Comparison of ENCODE assay signal across 1 cellular context in the genomic region with DNA sequence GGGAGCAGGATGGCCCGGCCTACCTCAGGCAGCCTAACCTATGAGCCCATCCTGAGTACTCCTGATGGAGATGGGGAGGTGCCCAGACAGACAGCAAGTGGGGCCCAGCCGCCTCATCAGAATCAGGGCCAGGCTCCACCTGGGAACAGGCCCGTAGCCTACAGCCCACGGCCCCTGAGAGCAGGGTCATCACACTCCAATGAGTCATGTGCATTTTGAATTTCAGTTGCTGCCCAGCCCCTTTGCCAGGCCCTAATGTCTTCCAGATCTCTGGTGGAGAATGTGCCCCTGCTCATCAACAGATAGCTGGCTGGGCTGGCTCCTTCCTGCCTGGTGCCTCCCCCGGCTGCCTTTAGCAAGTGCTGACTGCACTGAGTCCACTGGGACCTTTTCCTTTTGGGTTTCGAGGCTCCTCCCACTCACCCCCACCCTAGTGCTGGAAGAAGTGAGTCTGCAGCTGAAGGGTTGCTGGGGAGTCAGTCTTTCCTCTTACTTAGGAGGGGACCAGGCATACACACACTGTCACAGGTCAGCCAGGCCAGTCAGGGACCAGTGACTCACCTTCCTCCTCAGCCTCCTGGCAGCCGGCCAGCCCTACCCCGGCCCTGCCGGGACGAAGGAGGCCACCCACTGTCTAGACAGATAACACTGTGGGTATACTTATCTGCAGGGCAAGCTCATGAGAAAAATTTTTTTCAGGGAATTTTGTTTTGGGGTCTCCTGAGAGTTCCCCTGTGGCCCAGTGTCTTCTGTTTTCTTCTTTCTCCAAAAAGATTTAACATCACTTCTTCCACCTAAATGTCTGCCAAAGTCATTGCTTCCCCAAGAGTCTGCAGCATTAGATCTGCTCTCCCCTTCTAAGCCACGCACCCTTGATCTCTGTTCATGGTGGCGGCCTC.
A peak's percentile ranks its signal among the peaks of the same experiment; 100 is the strongest.
TF ChIP-seq lines count a peak whose summit lies in the region.

No MANE protein-coding gene starts in this region.

TF ChIP-seq in K562, 482 proteins besides CTCF, POLR2A, EP300 and RAD21 (continued from another document and continues in another):
- TF ChIP-seq, protein P1, sequence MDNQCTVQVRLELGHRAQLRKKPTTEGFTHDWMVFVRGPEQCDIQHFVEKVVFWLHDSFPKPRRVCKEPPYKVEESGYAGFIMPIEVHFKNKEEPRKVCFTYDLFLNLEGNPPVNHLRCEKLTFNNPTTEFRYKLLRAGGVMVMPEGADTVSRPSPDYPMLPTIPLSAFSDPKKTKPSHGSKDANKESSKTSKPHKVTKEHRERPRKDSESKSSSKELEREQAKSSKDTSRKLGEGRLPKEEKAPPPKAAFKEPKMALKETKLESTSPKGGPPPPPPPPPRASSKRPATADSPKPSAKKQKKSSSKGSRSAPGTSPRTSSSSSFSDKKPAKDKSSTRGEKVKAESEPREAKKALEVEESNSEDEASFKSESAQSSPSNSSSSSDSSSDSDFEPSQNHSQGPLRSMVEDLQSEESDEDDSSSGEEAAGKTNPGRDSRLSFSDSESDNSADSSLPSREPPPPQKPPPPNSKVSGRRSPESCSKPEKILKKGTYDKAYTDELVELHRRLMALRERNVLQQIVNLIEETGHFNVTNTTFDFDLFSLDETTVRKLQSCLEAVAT (IDR thresholded peaks at IDR 0.05), result 0 out of 4 replicates have a peak, but pooled peaks have one; percentile 12 to 33
- TF ChIP-seq ZNF778 (CRISPR knock-in tag; IDR thresholded peaks at IDR 0.05) (no peak), ZNF347 (CRISPR knock-in tag; IDR thresholded peaks at IDR 0.05; ENCODE audit: low read depth) (no peak), FOXM1 (IDR thresholded peaks at IDR 0.05; ENCODE audit: low read depth) (peak; percentile 71), FOXM1 (CRISPR knock-in tag; IDR thresholded peaks at IDR 0.05; ENCODE audit: low read depth) (no peak), ZC3H8 (IDR thresholded peaks at IDR 0.05) (no peak), MEIS2 (IDR thresholded peaks at IDR 0.05; ENCODE audit: partially characterized antibody) (peak; percentile 67), POLR2AphosphoS2 (IDR thresholded peaks at IDR 0.05; ENCODE audit: low read length) (peak; percentile 54; the same call in 1 of the 2 replicates), POLR3G (IDR thresholded peaks at IDR 0.05; ENCODE audit: extremely low read depth, insufficient read length, insufficient replicate concordance) (no peak), NFE2L1 (tag; IDR thresholded peaks at IDR 0.05; ENCODE audit: borderline replicate concordance, low read depth) (no peak), RBBP5 (IDR thresholded peaks at IDR 0.05; ENCODE audit: borderline replicate concordance, insufficient read depth, low read length, poor library complexity, severe bottlenecking) (peak; percentile 43), ZEB2 (IDR thresholded peaks at IDR 0.05) (peak; percentile 88), FIP1L1 (IDR thresholded peaks at IDR 0.05; ENCODE audit: low read depth, low read length, poor library complexity, severe bottlenecking) (no peak), RCOR1 (IDR thresholded peaks at IDR 0.05; ENCODE audit: borderline replicate concordance in 1 of 2, low read depth in 2 of 2, low read length in 2 of 2) (peak; percentile 55 to 93; a peak in 2 of 4 replicates), SMAD3 (CRISPR knock-in tag; conservative IDR thresholded peaks at IDR 0.05) (0 out of 2 replicates have a peak, but pooled peaks have one; percentile 31), ZNF79 (CRISPR knock-in tag; IDR thresholded peaks at IDR 0.05; ENCODE audit: low read depth) (0 out of 2 replicates have a peak, but pooled peaks have one; percentile 51), HDAC2 (IDR thresholded peaks at IDR 0.05) (peak; percentile 90), CCNT2 (IDR thresholded peaks at IDR 0.05; ENCODE audit: borderline replicate concordance, extremely low read depth, insufficient read length, low read depth, low read length) (peak; percentile 99), HDGF (IDR thresholded peaks at IDR 0.05) (peak; percentile 81), ZNF316 (IDR thresholded peaks at IDR 0.05) (0 out of 2 replicates have a peak, but pooled peaks have one; percentile 17), ETV6 (IDR thresholded peaks at IDR 0.05; ENCODE audit: borderline replicate concordance in 1 of 2, low read depth in 2 of 2, low read length in 1 of 2) (peak in 1 of 2 experiments; percentile 26; a peak in 2 of 4 replicates), ETV6 (CRISPR knock-in tag; IDR thresholded peaks at IDR 0.05; ENCODE audit: borderline replicate concordance) (no peak), SMAD4 (CRISPR knock-in tag; conservative IDR thresholded peaks at IDR 0.05) (peak; percentile 100), ELF1 (tag; IDR thresholded peaks at IDR 0.05) (no peak), NCOR1 (IDR thresholded peaks at IDR 0.05) (peak; percentile 99), ZNF584 (CRISPR knock-in tag; IDR thresholded peaks at IDR 0.05; ENCODE audit: low read depth) (peak; percentile 55; the same call in 1 of the 2 replicates), WHSC1 (IDR thresholded peaks at IDR 0.05; ENCODE audit: low read length) (no peak), FOS (IDR thresholded peaks at IDR 0.05; ENCODE audit: extremely low read depth, insufficient read length) (peak; percentile 87), ZFP30 (CRISPR knock-in tag; IDR thresholded peaks at IDR 0.05; ENCODE audit: borderline replicate concordance) (no peak), DDX20 (tag; IDR thresholded peaks at IDR 0.05; ENCODE audit: low read depth) (no peak)
- TF ChIP-seq, protein P2, sequence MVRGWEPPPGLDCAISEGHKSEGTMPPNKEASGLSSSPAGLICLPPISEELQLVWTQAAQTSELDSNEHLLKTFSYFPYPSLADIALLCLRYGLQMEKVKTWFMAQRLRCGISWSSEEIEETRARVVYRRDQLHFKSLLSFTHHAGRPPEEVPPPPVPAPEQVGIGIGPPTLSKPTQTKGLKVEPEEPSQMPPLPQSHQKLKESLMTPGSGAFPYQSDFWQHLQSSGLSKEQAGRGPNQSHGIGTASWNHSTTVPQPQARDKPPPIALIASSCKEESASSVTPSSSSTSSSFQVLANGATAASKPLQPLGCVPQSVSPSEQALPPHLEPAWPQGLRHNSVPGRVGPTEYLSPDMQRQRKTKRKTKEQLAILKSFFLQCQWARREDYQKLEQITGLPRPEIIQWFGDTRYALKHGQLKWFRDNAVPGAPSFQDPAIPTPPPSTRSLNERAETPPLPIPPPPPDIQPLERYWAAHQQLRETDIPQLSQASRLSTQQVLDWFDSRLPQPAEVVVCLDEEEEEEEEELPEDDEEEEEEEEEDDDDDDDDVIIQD (CRISPR knock-in tag; IDR thresholded peaks at IDR 0.05), result no peak
- TF ChIP-seq, protein P3, sequence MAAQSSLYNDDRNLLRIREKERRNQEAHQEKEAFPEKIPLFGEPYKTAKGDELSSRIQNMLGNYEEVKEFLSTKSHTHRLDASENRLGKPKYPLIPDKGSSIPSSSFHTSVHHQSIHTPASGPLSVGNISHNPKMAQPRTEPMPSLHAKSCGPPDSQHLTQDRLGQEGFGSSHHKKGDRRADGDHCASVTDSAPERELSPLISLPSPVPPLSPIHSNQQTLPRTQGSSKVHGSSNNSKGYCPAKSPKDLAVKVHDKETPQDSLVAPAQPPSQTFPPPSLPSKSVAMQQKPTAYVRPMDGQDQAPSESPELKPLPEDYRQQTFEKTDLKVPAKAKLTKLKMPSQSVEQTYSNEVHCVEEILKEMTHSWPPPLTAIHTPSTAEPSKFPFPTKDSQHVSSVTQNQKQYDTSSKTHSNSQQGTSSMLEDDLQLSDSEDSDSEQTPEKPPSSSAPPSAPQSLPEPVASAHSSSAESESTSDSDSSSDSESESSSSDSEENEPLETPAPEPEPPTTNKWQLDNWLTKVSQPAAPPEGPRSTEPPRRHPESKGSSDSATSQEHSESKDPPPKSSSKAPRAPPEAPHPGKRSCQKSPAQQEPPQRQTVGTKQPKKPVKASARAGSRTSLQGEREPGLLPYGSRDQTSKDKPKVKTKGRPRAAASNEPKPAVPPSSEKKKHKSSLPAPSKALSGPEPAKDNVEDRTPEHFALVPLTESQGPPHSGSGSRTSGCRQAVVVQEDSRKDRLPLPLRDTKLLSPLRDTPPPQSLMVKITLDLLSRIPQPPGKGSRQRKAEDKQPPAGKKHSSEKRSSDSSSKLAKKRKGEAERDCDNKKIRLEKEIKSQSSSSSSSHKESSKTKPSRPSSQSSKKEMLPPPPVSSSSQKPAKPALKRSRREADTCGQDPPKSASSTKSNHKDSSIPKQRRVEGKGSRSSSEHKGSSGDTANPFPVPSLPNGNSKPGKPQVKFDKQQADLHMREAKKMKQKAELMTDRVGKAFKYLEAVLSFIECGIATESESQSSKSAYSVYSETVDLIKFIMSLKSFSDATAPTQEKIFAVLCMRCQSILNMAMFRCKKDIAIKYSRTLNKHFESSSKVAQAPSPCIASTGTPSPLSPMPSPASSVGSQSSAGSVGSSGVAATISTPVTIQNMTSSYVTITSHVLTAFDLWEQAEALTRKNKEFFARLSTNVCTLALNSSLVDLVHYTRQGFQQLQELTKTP (IDR thresholded peaks at IDR 0.05; ENCODE audit: low read depth in 1 of 2, partially characterized antibody in 2 of 2), result peak in 1 of 2 experiments; percentile 74
- TF ChIP-seq, protein P4, sequence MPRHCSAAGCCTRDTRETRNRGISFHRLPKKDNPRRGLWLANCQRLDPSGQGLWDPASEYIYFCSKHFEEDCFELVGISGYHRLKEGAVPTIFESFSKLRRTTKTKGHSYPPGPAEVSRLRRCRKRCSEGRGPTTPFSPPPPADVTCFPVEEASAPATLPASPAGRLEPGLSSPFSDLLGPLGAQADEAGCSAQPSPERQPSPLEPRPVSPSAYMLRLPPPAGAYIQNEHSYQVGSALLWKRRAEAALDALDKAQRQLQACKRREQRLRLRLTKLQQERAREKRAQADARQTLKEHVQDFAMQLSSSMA (CRISPR knock-in tag; IDR thresholded peaks at IDR 0.05), result no peak
- TF ChIP-seq, protein P5, sequence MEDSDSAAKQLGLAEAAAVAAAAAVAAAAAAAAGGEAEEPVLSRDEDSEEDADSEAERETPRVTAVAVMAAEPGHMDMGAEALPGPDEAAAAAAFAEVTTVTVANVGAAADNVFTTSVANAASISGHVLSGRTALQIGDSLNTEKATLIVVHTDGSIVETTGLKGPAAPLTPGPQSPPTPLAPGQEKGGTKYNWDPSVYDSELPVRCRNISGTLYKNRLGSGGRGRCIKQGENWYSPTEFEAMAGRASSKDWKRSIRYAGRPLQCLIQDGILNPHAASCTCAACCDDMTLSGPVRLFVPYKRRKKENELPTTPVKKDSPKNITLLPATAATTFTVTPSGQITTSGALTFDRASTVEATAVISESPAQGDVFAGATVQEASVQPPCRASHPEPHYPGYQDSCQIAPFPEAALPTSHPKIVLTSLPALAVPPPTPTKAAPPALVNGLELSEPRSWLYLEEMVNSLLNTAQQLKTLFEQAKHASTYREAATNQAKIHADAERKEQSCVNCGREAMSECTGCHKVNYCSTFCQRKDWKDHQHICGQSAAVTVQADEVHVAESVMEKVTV (CRISPR knock-in tag; IDR thresholded peaks at IDR 0.05), result no peak; the same call in 1 of the 2 replicates
- TF ChIP-seq, protein P6, sequence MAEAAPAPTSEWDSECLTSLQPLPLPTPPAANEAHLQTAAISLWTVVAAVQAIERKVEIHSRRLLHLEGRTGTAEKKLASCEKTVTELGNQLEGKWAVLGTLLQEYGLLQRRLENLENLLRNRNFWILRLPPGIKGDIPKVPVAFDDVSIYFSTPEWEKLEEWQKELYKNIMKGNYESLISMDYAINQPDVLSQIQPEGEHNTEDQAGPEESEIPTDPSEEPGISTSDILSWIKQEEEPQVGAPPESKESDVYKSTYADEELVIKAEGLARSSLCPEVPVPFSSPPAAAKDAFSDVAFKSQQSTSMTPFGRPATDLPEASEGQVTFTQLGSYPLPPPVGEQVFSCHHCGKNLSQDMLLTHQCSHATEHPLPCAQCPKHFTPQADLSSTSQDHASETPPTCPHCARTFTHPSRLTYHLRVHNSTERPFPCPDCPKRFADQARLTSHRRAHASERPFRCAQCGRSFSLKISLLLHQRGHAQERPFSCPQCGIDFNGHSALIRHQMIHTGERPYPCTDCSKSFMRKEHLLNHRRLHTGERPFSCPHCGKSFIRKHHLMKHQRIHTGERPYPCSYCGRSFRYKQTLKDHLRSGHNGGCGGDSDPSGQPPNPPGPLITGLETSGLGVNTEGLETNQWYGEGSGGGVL (CRISPR knock-in tag; IDR thresholded peaks at IDR 0.05), result no peak
- TF ChIP-seq, protein P7, sequence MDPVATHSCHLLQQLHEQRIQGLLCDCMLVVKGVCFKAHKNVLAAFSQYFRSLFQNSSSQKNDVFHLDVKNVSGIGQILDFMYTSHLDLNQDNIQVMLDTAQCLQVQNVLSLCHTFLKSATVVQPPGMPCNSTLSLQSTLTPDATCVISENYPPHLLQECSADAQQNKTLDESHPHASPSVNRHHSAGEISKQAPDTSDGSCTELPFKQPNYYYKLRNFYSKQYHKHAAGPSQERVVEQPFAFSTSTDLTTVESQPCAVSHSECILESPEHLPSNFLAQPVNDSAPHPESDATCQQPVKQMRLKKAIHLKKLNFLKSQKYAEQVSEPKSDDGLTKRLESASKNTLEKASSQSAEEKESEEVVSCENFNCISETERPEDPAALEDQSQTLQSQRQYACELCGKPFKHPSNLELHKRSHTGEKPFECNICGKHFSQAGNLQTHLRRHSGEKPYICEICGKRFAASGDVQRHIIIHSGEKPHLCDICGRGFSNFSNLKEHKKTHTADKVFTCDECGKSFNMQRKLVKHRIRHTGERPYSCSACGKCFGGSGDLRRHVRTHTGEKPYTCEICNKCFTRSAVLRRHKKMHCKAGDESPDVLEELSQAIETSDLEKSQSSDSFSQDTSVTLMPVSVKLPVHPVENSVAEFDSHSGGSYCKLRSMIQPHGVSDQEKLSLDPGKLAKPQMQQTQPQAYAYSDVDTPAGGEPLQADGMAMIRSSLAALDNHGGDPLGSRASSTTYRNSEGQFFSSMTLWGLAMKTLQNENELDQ (CRISPR knock-in tag; IDR thresholded peaks at IDR 0.05; ENCODE audit: borderline replicate concordance), result no peak
- TF ChIP-seq, protein P8, sequence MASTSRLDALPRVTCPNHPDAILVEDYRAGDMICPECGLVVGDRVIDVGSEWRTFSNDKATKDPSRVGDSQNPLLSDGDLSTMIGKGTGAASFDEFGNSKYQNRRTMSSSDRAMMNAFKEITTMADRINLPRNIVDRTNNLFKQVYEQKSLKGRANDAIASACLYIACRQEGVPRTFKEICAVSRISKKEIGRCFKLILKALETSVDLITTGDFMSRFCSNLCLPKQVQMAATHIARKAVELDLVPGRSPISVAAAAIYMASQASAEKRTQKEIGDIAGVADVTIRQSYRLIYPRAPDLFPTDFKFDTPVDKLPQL (IDR thresholded peaks at IDR 0.05; ENCODE audit: extremely low read depth, insufficient read length), result no peak
